In the genomic region with DNA sequence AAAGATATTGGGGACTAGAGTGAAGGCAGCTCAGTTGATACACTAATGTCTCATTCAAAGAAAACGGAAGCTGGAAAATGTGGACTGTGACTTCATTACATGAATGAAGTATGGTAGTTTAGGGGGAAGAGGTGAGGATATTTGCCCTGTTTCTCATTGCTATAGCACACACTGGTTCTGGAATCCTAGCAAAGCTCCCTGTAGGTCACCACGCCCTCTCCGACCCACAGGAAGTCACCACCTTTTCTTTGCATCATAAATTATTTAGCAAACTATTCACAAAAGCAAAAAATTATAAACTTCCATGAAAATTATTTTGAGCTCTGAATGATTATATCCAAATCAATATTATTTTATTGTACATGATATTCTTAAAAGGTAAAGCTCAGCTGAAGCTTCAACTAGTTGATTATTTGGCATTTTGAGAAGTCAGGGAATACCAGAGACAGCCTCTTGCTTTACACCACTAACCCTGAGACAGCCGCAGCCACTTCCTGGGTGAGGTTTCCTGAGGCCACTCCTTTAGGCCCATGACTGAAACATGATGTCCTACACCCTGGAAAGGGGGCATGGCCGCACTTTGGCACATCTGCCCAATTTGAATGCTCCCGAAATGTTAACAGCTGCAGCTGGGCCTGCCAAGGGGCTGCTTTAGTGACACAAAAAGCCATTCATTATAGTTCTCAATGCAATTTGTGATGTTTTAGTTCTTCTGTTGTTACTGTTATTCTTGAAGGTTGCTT, we compare ENCODE assay signal across 9 cellular contexts. TPM values are rescaled to one million over a fixed set of nuclear protein-coding genes. Genes with fewer than 3 reads are reported as not detected.
DNase-seq lines count a peak whose midpoint lies in the region; ATAC-seq, FAIRE-seq and TF ChIP-seq lines count a peak whose summit lies in the region.
"Had no signal": no experiment of that assay in that cellular context is flagged by ENCODE, and none has a peak within 500 bp of the region (broad histone marks: within the 10 kb centered on the region; RNA-seq: fewer than 3 reads in every experiment).

No MANE protein-coding gene starts in this region.

- H3K4me1 ChIP-seq in breast epithelium (no peaks in the 10 kb centered on the region), keratinocyte (ENCODE audit: control insufficient read depth, extremely low read depth, insufficient read depth, low read length) (peaks cover 14% of the 10 kb centered on the region)

- H3K9me1 ChIP-seq in keratinocyte (ENCODE audit: control insufficient read depth, extremely low read depth, insufficient read depth, low read length) = no peaks in the 10 kb centered on the region

- H4K20me1 ChIP-seq in keratinocyte (ENCODE audit: control insufficient read depth, extremely low read depth, insufficient read depth, low read length) = no peaks in the 10 kb centered on the region

- peaks cover 13% of the 10 kb centered on the region for H3K4me1 Mint-ChIP-seq in MCF 10A (ENCODE audit: insufficient read depth, unreplicated experiment)
- H3K4me1 Mint-ChIP-seq in activated CD8-positive, alpha-beta memory T cell treated with anti-CD3 and anti-CD28 coated beads, Interleukin-2, amount 10 ng/mL, durations not matched to agents 7 days and 5 days = peaks cover 37% of the 10 kb centered on the region

- peak; percentile 82 for ATAC-seq in activated CD8-positive, alpha-beta memory T cell treated with anti-CD3 and anti-CD28 coated beads, Interleukin-2, amount 10 ng/mL, durations not matched to agents 7 days and 5 days
- ATAC-seq in GM21390 (IDR thresholded peaks at IDR 0.05; ENCODE audit: unreplicated experiment) = no peak

- peak; percentile 88 for FAIRE-seq in keratinocyte (lab: Jason Lieb, UNC)
- FAIRE-seq: TTC549 had no signal

- H3K27me3 ChIP-seq in breast epithelium (no peaks in the 10 kb centered on the region), keratinocyte (ENCODE audit: control insufficient read depth, extremely low read depth, insufficient read depth, low read length) (no peaks in the 10 kb centered on the region)

- TSS peak; percentile 53 for BruUV-seq in MCF 10A (replicated peaks; lab: Mats Ljungman, UMichigan)

- H3K9me3 Mint-ChIP-seq in MCF 10A (ENCODE audit: unreplicated experiment) = no peaks in the 10 kb centered on the region
- H3K9me3 Mint-ChIP-seq in activated CD8-positive, alpha-beta memory T cell treated with anti-CD3 and anti-CD28 coated beads, Interleukin-2, amount 10 ng/mL, durations not matched to agents 7 days and 5 days (ENCODE audit: low read depth) = no peaks in the 10 kb centered on the region

- peak overlapping the region; percentile 22 for H3K9ac ChIP-seq in keratinocyte (ENCODE audit: control insufficient read depth, extremely low read depth, insufficient read depth, low read length)

- H2AFZ ChIP-seq in keratinocyte (ENCODE audit: control insufficient read depth, low read length) = peak overlapping the region; percentile 85

- CTCF ChIA-PET in MCF 10A (lab: Yijun Ruan, JAX) = interaction anchor here (0.7 to 1.3 kb wide), 4 partner anchors 14 to 80 kb away, joined by 3 to 6 read pairs (median 4); no protein-coding TSS in a partner anchor
- CTCF ChIA-PET in activated CD8-positive, alpha-beta memory T cell treated with anti-CD3 and anti-CD28 coated beads, Interleukin-2, amount 10 ng/mL, durations not matched to agents 7 days and 5 days (lab: Charles Lee) = interaction anchor here (1.3 to 2.6 kb wide), 2 partner anchors 26 to 81 kb away, joined by 6 to 7 read pairs; a partner anchor contains a TSS

- intact Hi-C loops in MCF 10A (cut with micrococcal nuclease) = no loop called here
- intact Hi-C loops in breast epithelium (cut with DNase I; ENCODE audit: low total_unique reads) = no loop called here

- H3K4me3 ChIP-seq in breast epithelium (no peak overlapping the region), keratinocyte (ENCODE audit: control insufficient read depth in 2 of 3, extremely low read depth in 1 of 3, insufficient read depth in 2 of 3, low read depth in 1 of 3, low read length in 3 of 3) (no peak overlapping the region)

- H3K36me3 ChIP-seq in breast epithelium = no peaks in the 10 kb centered on the region
- H3K36me3 ChIP-seq in keratinocyte (ENCODE audit: control insufficient read depth in 2 of 2, extremely low read depth in 1 of 2, insufficient read depth in 2 of 2, low read length in 2 of 2) = no peaks in the 10 kb centered on the region

- H3K27me3 Mint-ChIP-seq in MCF 10A (ENCODE audit: insufficient read depth, unreplicated experiment) = no peaks in the 10 kb centered on the region
- peaks cover under 1% of the 10 kb centered on the region for H3K27me3 Mint-ChIP-seq in activated CD8-positive, alpha-beta memory T cell treated with anti-CD3 and anti-CD28 coated beads, Interleukin-2, amount 10 ng/mL, durations not matched to agents 7 days and 5 days

- dilution Hi-C loops in keratinocyte (cut with MboI; ENCODE audit: extremely low pct_ligation_motif_present, low sequenced_read_pairs) = no loop called here

- H3K27ac Mint-ChIP-seq in MCF 10A (ENCODE audit: low read depth, unreplicated experiment) = peak overlapping the region; percentile 89
- peak overlapping the region; percentile 70 for H3K27ac Mint-ChIP-seq in activated CD8-positive, alpha-beta memory T cell treated with anti-CD3 and anti-CD28 coated beads, Interleukin-2, amount 10 ng/mL, durations not matched to agents 7 days and 5 days

- peaks cover 2% of the 10 kb centered on the region for H3K36me3 Mint-ChIP-seq in MCF 10A (ENCODE audit: insufficient read depth, unreplicated experiment)
- peaks cover 16% of the 10 kb centered on the region for H3K36me3 Mint-ChIP-seq in activated CD8-positive, alpha-beta memory T cell treated with anti-CD3 and anti-CD28 coated beads, Interleukin-2, amount 10 ng/mL, durations not matched to agents 7 days and 5 days

- no peak overlapping the region for H3K4me3 Mint-ChIP-seq in MCF 10A (ENCODE audit: unreplicated experiment)
- peak overlapping the region; percentile 4 for H3K4me3 Mint-ChIP-seq in activated CD8-positive, alpha-beta memory T cell treated with anti-CD3 and anti-CD28 coated beads, Interleukin-2, amount 10 ng/mL, durations not matched to agents 7 days and 5 days

- H3K9me3 ChIP-seq in breast epithelium (no peaks in the 10 kb centered on the region), keratinocyte (ENCODE audit: control insufficient read depth, low read depth, low read length) (no peaks in the 10 kb centered on the region)

- H3K4me2 ChIP-seq in keratinocyte (ENCODE audit: control insufficient read depth, extremely low read depth, insufficient read depth, low read depth, low read length) = peak overlapping the region; percentile 40

- TF ChIP-seq CTCF in MCF 10A (IDR thresholded peaks at IDR 0.05; ENCODE audit: unreplicated experiment) (no peak), breast epithelium (IDR thresholded peaks at IDR 0.05) (no peak), keratinocyte (optimal IDR thresholded peaks at IDR 0.05 in 1 of 3, IDR thresholded peaks at IDR 0.05 in 1 of 3, conservative IDR thresholded peaks at IDR 0.05 in 1 of 3; ENCODE audit: extremely low read depth in 1 of 3, insufficient read depth in 2 of 3, low read length in 3 of 3) (no peak)

- no peaks in the 10 kb centered on the region for H3K79me2 ChIP-seq in keratinocyte (ENCODE audit: control insufficient read depth, insufficient read depth, low read length)

- DNase-seq in MCF 10A (ENCODE audit: unreplicated experiment) (peak; percentile 62), breast epithelium (ENCODE audit: low spot score in 2 of 2) (no peak), keratinocyte (ENCODE audit: low read depth, low spot score) (no peak), 8988T (no peak), cortex of kidney (lab: John Stamatoyannopoulos, UW) (no peak)
- DNase-seq in activated CD8-positive, alpha-beta memory T cell treated with anti-CD3 and anti-CD28 coated beads, Interleukin-2, amount 10 ng/mL, durations not matched to agents 7 days and 5 days = peak; percentile 85

- no peak for TF ChIP-seq POLR2A in breast epithelium (IDR thresholded peaks at IDR 0.05)

- H3K27ac ChIP-seq in breast epithelium (no peak overlapping the region), keratinocyte (ENCODE audit: control insufficient read depth, insufficient read depth, low read length) (peak overlapping the region; percentile 31), temporal lobe (ENCODE audit: low read depth, low read length) (peak overlapping the region; percentile 75)

- POLR2A ChIA-PET in MCF 10A (lab: Yijun Ruan, JAX) = interaction anchor here (0.6 to 3.8 kb wide), 12 partner anchors 10 to 1298 kb away, joined by 3 to 22 read pairs (median 4); a partner anchor contains a TSS

RNA-seq across cellular contexts. Expression of a gene that starts 50.0 kb away (rescaled TPM):
- total RNA-seq in MCF 10A (2022) (46.7 and 56.2 TPM in 2 replicates), breast epithelium (10 to 100 TPM; 21.0 to 27.7 (median 21.4) TPM), temporal lobe (8.1 TPM)
- total RNA-seq in activated CD8-positive, alpha-beta memory T cell treated with anti-CD3 and anti-CD28 coated beads, Interleukin-2, amount 10 ng/mL, durations not matched to agents 7 days and 5 days = 10 to 100 TPM in 1 of 2 experiments, 1 to 10 TPM in 1; 9.1 to 11.9 TPM
- 12.7 to 18.6 TPM (median 17.0 TPM) in 3 replicates for polyA plus RNA-seq in keratinocyte
- 17.6 TPM for polyA plus RNA-seq in keratinocyte (2011; ENCODE audit: low read depth)
- 8.4 and 9.9 TPM in 2 replicates for polyA plus RNA-seq in keratinocyte (2011; cell fraction: cytosol; rRNA removed)
- polyA plus RNA-seq in keratinocyte (2011; cell fraction: nucleus; rRNA removed) = 39.7 and 42.2 TPM in 2 replicates
- 13.8 and 14.0 TPM in 2 replicates for polyA plus RNA-seq in keratinocyte (2012; ENCODE audit: low replicate concordance)
- polyA minus RNA-seq in keratinocyte = 24.8 to 50.3 TPM (median 36.8 TPM) in 3 replicates
- 14.0 TPM for polyA minus RNA-seq in keratinocyte (2011; cell fraction: cytosol; rRNA and poly(A)+ RNA removed)
- polyA minus RNA-seq in keratinocyte (2011; cell fraction: nucleus; rRNA and poly(A)+ RNA removed) = 40.6 and 81.8 TPM in 2 replicates

Comparison
In these comparisons a context has a peak if more than half of its experiments do, and no peak if none do; other contexts are left out.
1. DNase-seq: peak in MCF 10A (single experiment) and activated CD8-positive, alpha-beta memory T cell treated with anti-CD3 and anti-CD28 coated beads, Interleukin-2, amount 10 ng/mL, durations not matched to agents 7 days and 5 days (single experiment); none in breast epithelium (0 of 2), keratinocyte (single experiment), 8988T (single experiment) and cortex of kidney (single experiment).
2. H3K27ac ChIP-seq: peak in keratinocyte (single experiment) and temporal lobe (single experiment); none in breast epithelium (0 of 2).